In the genomic region with DNA sequence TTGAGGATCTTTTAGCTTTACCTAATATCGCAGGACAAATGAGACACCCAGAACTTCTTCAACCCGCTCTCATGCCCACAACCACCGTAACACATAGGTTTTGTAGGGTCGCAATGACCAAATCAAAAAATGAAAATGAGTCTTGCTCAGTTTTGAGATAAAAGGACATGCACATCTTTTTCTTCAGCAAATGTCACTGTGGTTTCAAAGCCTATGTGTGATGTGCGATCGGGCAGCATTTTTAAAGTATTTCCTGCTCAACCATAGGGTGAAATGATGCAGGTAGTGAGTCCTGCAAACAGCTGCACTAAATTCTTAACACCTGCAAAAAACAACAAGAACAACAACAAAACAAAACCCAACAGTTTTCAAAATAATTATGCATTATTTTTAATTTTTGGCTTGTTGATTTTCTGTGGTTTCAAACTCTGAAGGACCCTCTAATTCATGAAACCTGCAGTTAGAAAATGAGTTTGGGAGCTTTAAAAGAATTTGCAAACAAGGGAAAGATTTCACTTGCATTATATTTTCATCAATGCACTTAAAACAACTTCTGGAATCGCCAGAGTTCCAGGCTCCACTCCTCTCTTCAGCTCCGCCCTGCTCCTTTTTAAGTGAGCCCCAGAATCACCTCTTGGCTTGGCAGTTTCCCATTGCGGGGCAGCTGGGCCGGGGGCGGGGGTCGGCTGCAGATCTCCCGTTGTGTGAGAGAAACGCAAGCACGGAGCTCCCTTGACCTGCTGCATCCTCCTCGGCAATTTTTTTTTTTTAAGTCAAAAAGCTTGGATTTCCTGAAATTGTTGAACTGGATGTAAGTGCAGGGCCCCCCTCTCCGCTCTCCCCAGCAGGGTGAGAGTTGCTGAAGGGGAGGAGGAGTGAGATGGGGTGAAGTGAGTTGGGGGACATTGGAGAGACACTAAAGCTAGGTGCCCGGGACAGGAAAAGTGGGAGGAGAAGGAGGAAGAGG, we compare ENCODE assay signal across 1 cellular context.
TF ChIP-seq lines count a peak whose summit lies in the region.

No MANE protein-coding gene starts in this region.

TF ChIP-seq in SK-N-SH, 30 proteins besides CTCF, POLR2A, EP300 and RAD21 (continued from another document):
- TF ChIP-seq, protein P1, sequence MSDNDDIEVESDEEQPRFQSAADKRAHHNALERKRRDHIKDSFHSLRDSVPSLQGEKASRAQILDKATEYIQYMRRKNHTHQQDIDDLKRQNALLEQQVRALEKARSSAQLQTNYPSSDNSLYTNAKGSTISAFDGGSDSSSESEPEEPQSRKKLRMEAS (IDR thresholded peaks at IDR 0.05; ENCODE audit: low read depth), result no peak
- TF ChIP-seq, protein P2, sequence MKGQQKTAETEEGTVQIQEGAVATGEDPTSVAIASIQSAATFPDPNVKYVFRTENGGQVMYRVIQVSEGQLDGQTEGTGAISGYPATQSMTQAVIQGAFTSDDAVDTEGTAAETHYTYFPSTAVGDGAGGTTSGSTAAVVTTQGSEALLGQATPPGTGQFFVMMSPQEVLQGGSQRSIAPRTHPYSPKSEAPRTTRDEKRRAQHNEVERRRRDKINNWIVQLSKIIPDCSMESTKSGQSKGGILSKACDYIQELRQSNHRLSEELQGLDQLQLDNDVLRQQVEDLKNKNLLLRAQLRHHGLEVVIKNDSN (IDR thresholded peaks at IDR 0.05; ENCODE audit: borderline replicate concordance, low read depth), result no peak
- TF ChIP-seq YY1 (IDR thresholded peaks at IDR 0.05; ENCODE audit: low read depth) (no peak), RCOR1 (IDR thresholded peaks at IDR 0.05; ENCODE audit: low read length) (no peak), NFIC (IDR thresholded peaks at IDR 0.05; ENCODE audit: borderline replicate concordance) (no peak), RFX5 (IDR thresholded peaks at IDR 0.05; ENCODE audit: low read length) (no peak), JUND (IDR thresholded peaks at IDR 0.05) (no peak)
- TF ChIP-seq, protein P3, sequence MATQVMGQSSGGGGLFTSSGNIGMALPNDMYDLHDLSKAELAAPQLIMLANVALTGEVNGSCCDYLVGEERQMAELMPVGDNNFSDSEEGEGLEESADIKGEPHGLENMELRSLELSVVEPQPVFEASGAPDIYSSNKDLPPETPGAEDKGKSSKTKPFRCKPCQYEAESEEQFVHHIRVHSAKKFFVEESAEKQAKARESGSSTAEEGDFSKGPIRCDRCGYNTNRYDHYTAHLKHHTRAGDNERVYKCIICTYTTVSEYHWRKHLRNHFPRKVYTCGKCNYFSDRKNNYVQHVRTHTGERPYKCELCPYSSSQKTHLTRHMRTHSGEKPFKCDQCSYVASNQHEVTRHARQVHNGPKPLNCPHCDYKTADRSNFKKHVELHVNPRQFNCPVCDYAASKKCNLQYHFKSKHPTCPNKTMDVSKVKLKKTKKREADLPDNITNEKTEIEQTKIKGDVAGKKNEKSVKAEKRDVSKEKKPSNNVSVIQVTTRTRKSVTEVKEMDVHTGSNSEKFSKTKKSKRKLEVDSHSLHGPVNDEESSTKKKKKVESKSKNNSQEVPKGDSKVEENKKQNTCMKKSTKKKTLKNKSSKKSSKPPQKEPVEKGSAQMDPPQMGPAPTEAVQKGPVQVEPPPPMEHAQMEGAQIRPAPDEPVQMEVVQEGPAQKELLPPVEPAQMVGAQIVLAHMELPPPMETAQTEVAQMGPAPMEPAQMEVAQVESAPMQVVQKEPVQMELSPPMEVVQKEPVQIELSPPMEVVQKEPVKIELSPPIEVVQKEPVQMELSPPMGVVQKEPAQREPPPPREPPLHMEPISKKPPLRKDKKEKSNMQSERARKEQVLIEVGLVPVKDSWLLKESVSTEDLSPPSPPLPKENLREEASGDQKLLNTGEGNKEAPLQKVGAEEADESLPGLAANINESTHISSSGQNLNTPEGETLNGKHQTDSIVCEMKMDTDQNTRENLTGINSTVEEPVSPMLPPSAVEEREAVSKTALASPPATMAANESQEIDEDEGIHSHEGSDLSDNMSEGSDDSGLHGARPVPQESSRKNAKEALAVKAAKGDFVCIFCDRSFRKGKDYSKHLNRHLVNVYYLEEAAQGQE (IDR thresholded peaks at IDR 0.05; ENCODE audit: low read depth, low read length), result no peak
